Comparison of ENCODE assay signal across 8 cellular contexts in the genomic region with DNA sequence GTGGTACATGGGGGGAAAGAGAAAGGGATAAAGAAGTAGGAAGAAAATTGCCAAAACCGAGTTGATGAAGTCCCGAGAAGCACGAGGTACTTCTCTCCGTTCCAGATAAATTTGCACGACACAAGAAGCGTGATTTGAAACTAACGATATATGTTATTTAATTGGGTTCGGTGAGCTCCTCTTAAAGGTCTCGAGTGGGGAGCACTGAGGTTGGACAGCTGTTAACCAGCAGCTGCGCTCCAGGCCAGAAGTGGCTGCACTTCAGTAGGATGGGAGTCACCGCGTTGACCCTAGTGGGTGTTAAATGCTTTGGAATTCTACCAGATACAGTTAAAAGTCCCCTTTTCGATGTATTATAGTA. TPM values are rescaled to one million over a fixed set of nuclear protein-coding genes. Genes with fewer than 3 reads are reported as not detected.
A peak's percentile ranks its signal among the peaks of the same experiment; 100 is the strongest.
DNase-seq lines count a peak whose midpoint lies in the region; FAIRE-seq and TF ChIP-seq lines count a peak whose summit lies in the region.

No MANE protein-coding gene starts in this region.

- H3K27me3 ChIP-seq in H1 (replicated peaks in 1 of 4; ENCODE audit: control insufficient read depth in 3 of 4, extremely low read depth in 1 of 4, insufficient read depth in 3 of 4, low read length in 3 of 4): peaks cover 0 to 12% (median 5%) of the 10 kb centered on the region in 4 experiments; a peak in 5 of 7 replicates

- no peak for TF ChIP-seq POLR2A in H1 (IDR thresholded peaks at IDR 0.05; ENCODE audit: control extremely low read depth in 1 of 2, low read depth in 2 of 2, low read length in 2 of 2)

- peaks cover 0 to 22% of the 10 kb centered on the region in 2 experiments; a peak in 3 of 4 replicates for H3K79me2 ChIP-seq in H1 (ENCODE audit: control insufficient read depth in 1 of 2, insufficient read depth in 2 of 2, low read length in 2 of 2)

- DNase-seq in NCI-H82 (lab: John Stamatoyannopoulos, UW) (peak; percentile 21), NCI-H82 treated with DMSO at 0.1 percent for 48 hours (lab: John Stamatoyannopoulos, UW; ENCODE audit: unreplicated experiment) (no peak), RKO (ENCODE audit: low spot score) (peak; percentile 63), H1 (ENCODE audit: low read depth in 1 of 2, low spot score in 2 of 2) (no peak), mesothelial cell of epicardium (ENCODE audit: low spot score in 2 of 2, unreplicated experiment in 2 of 2) (no peak), kidney glomerular epithelial cell (lab: John Stamatoyannopoulos, UW) (no peak), NCI-H345 (lab: John Stamatoyannopoulos, UW) (no peak), putamen (ENCODE audit: low spot score) (no peak)

- H3K4me1 Mint-ChIP-seq in mesothelial cell of epicardium: peaks cover 25% of the 10 kb centered on the region

- H3K79me1 ChIP-seq in H1 (ENCODE audit: low read depth, low read length): peaks cover 2% of the 10 kb centered on the region; the same call in 1 of the 2 replicates

- no peaks in the 10 kb centered on the region for H3K27me3 Mint-ChIP-seq in mesothelial cell of epicardium (ENCODE audit: low read depth)

- peak overlapping the region; percentile 76 to 94 for H3K4me2 ChIP-seq in H1 (ENCODE audit: insufficient read depth in 1 of 2, low read depth in 2 of 2, low read length in 2 of 2)

- no peak overlapping the region for H2BK120ac ChIP-seq in H1 (replicated peaks; ENCODE audit: low read depth, low read length)

- H3K9ac ChIP-seq in H1 (replicated peaks in 1 of 4; ENCODE audit: extremely low read depth in 1 of 4, low read depth in 3 of 4, low read length in 3 of 4): peak overlapping the region in 1 of 4 experiments; percentile 60; a peak in 1 of 7 replicates

- POLR2A ChIA-PET in H1 (lab: Charles Lee; ENCODE audit: partially characterized antibody): interaction anchor here (0.9 to 1.8 kb wide), 3 partner anchors 24 to 114 kb away, joined by 3 to 5 read pairs (median 3); no protein-coding TSS in a partner anchor

- H2BK12ac ChIP-seq in H1 (ENCODE audit: low read depth, low read length): no peak overlapping the region

- peak overlapping the region; percentile 91 for H3K4me3 Mint-ChIP-seq in mesothelial cell of epicardium

- H4K20me1 ChIP-seq in H1 (replicated peaks in 1 of 2; ENCODE audit: control insufficient read depth in 1 of 2, insufficient read depth in 2 of 2, low read length in 2 of 2): peaks cover 2% of the 10 kb centered on the region in 2 experiments

- no peak overlapping the region for H3K23ac ChIP-seq in H1 (ENCODE audit: insufficient read length)

- H3K4ac ChIP-seq in H1 (replicated peaks; ENCODE audit: insufficient read length, low read depth, low read length): no peak overlapping the region

- H3K36me3 Mint-ChIP-seq in mesothelial cell of epicardium: peaks cover under 1% of the 10 kb centered on the region

- CTCF ChIA-PET in H1 (lab: Charles Lee; ENCODE audit: partially characterized antibody): no interaction called here

- no peak overlapping the region for H4K91ac ChIP-seq in H1 (replicated peaks; ENCODE audit: insufficient read length, low read length)

- no peak overlapping the region for H2BK15ac ChIP-seq in H1 (ENCODE audit: low read length)

- no peak for FAIRE-seq in H1 (lab: Jason Lieb, UNC)

- no peak overlapping the region for H2AK5ac ChIP-seq in H1 (ENCODE audit: low read depth, low read length)

- peak overlapping the region; percentile 62 to 89 (median 78) for H3K4me3 ChIP-seq in H1 (ENCODE audit: extremely low read depth in 1 of 4, insufficient read depth in 2 of 4, low read depth in 3 of 4, low read length in 4 of 4)

- H3K36me3 ChIP-seq in H1 (ENCODE audit: control insufficient read depth in 2 of 4, insufficient read depth in 4 of 4, low read length in 3 of 4): no peaks in the 10 kb centered on the region

- H3K9me3 Mint-ChIP-seq in mesothelial cell of epicardium: no peaks in the 10 kb centered on the region

- no peak for TF ChIP-seq RAD21 in H1 (IDR thresholded peaks at IDR 0.05 in 1 of 2, conservative IDR thresholded peaks at IDR 0.05 in 1 of 2; ENCODE audit: low read depth in 2 of 2, low read length in 2 of 2)

- no peak overlapping the region for H3K18ac ChIP-seq in H1 (ENCODE audit: extremely low read depth, low read length)

- TF ChIP-seq CTCF in H1 (IDR thresholded peaks at IDR 0.05; ENCODE audit: control extremely low read depth in 1 of 3, insufficient read depth in 1 of 3, low read depth in 1 of 3, low read length in 3 of 3) (no peak), mesothelial cell of epicardium (IDR thresholded peaks at IDR 0.05; ENCODE audit: unreplicated experiment) (no peak)

- H3K56ac ChIP-seq in H1 (replicated peaks; ENCODE audit: insufficient read length, low read depth, low read length): no peak overlapping the region

- H4K5ac ChIP-seq in H1 (ENCODE audit: insufficient read length, low read depth, low read length): no peak overlapping the region

- H3K27ac Mint-ChIP-seq in mesothelial cell of epicardium: peak overlapping the region; percentile 43

- H2BK20ac ChIP-seq in H1 (ENCODE audit: low read length): no peak overlapping the region

- H3K27ac ChIP-seq in H1 (ENCODE audit: low read depth, low read length): no peak overlapping the region

- TF ChIP-seq EP300 in H1 (IDR thresholded peaks at IDR 0.05; ENCODE audit: borderline replicate concordance in 1 of 2, low read depth in 2 of 2, low read length in 2 of 2): no peak

- no peaks in the 10 kb centered on the region for H3K9me3 ChIP-seq in H1 (ENCODE audit: insufficient read depth in 2 of 2, low read depth in 1 of 2, low read length in 1 of 2)

- H2BK5ac ChIP-seq in H1 (ENCODE audit: low read depth, low read length): no peak overlapping the region

- peaks cover 0 to 6% (median 5%) of the 10 kb centered on the region in 4 experiments for H3K4me1 ChIP-seq in H1 (replicated peaks in 1 of 4; ENCODE audit: control insufficient read depth in 3 of 4, insufficient read depth in 4 of 4, low read length in 3 of 4)

- H3K14ac ChIP-seq in H1 (ENCODE audit: insufficient read length): no peak overlapping the region

- 9% methylated on average over 13 of the region's 13 CpGs; no CpG with 5 or more reads in 1 of the 2 experiments for WGBS in H1 (ENCODE audit: extremely low coverage in 1 of 2, insufficient coverage in 1 of 2, insufficient read length in 1 of 2, insufficient replicate concordance in 2 of 2, low coverage in 1 of 2, low lambda C conversion rate in 2 of 2, missing lambda C conversion rate in 1 of 2), 2 experiments

- peaks cover 9% of the 10 kb centered on the region for H3K23me2 ChIP-seq in H1 (ENCODE audit: low read depth, low read length)

- peak overlapping the region; percentile 77 for H2AFZ ChIP-seq in H1 (ENCODE audit: low read length)

- no peak overlapping the region for H4K8ac ChIP-seq in H1 (ENCODE audit: extremely low read depth, insufficient read depth, low read length)

TF ChIP-seq in H1, 55 proteins besides CTCF, POLR2A, EP300 and RAD21 (continues in another document):
- TF ChIP-seq JUN (IDR thresholded peaks at IDR 0.05; ENCODE audit: low read depth, low read length) (no peak), EZH2 (IDR thresholded peaks at IDR 0.05; ENCODE audit: low read depth, low read length, severe bottlenecking) (no peak), CBX8 (IDR thresholded peaks at IDR 0.05; ENCODE audit: borderline replicate concordance, low read depth, low read length) (no peak), TCF12 (IDR thresholded peaks at IDR 0.05; ENCODE audit: low read depth, low read length) (no peak), FOSL1 (IDR thresholded peaks at IDR 0.05; ENCODE audit: insufficient read depth, low read depth, low read length) (no peak), EGR1 (IDR thresholded peaks at IDR 0.05; ENCODE audit: borderline replicate concordance, low read depth, low read length) (no peak), RNF2 (IDR thresholded peaks at IDR 0.05; ENCODE audit: borderline replicate concordance, low read depth, low read length, missing control alignments, poor library complexity, severe bottlenecking) (peak; percentile 49), HDAC2 (IDR thresholded peaks at IDR 0.05; ENCODE audit: borderline replicate concordance in 1 of 2, low read depth in 2 of 2, low read length in 2 of 2) (no peak), TBP (IDR thresholded peaks at IDR 0.05; ENCODE audit: low read depth, low read length) (no peak)
- TF ChIP-seq, protein P1, sequence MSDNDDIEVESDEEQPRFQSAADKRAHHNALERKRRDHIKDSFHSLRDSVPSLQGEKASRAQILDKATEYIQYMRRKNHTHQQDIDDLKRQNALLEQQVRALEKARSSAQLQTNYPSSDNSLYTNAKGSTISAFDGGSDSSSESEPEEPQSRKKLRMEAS (IDR thresholded peaks at IDR 0.05): peak; percentile 11; the same call in 1 of the 2 replicates

RNA-seq across cellular contexts. Expression of a gene that starts 0.9 kb away (rescaled TPM):
- total RNA-seq in H1 (2021; fragmentation: NEBNext Ultra II Directional; extraction: Animal tissue kit (Norgen Biotek cat#: 25700)): 23.9 and 24.3 TPM in 2 replicates
- polyA plus RNA-seq in H1 (2011; rRNA removed): 31.0 and 41.0 TPM in 2 replicates
- polyA plus RNA-seq in H1 (2011; cell fraction: cytosol; rRNA removed): 30.5 TPM
- 79.0 TPM for polyA plus RNA-seq in H1 (2011; cell fraction: nucleus; rRNA removed)
- 18.0 to 26.3 TPM (median 21.9 TPM) in 4 replicates for polyA plus RNA-seq in H1 (2012, experiment 1 of 2)
- 4.3 TPM for polyA plus RNA-seq in H1 (2012, experiment 2 of 2)
- 22.4 TPM for polyA plus RNA-seq in H1 (2013, experiment 1 of 2)
- polyA plus RNA-seq in H1 (2013, experiment 2 of 2): 22.0 TPM
- polyA minus RNA-seq in H1 (2011; rRNA and poly(A)+ RNA removed): 32.2 and 35.5 TPM in 2 replicates
- polyA minus RNA-seq in H1 (2011; cell fraction: cytosol; rRNA and poly(A)+ RNA removed): 12.0 TPM
- 35.0 TPM for polyA minus RNA-seq in H1 (2011; cell fraction: nucleus; rRNA and poly(A)+ RNA removed)
- total RNA-seq in mesothelial cell of epicardium: 61.8 to 64.9 TPM (median 64.4 TPM) in 3 replicates

RNA-seq across cellular contexts. Expression of a gene that starts 37.5 kb away (rescaled TPM):
- 20.3 and 25.9 TPM in 2 replicates for total RNA-seq in H1 (2021; fragmentation: NEBNext Ultra II Directional; extraction: Animal tissue kit (Norgen Biotek cat#: 25700))
- 8.7 and 11.9 TPM in 2 replicates for polyA plus RNA-seq in H1 (2011; rRNA removed)
- polyA plus RNA-seq in H1 (2011; cell fraction: cytosol; rRNA removed): 13.1 TPM
- 16.6 TPM for polyA plus RNA-seq in H1 (2011; cell fraction: nucleus; rRNA removed)
- polyA plus RNA-seq in H1 (2012, experiment 1 of 2): 14.7 to 18.6 TPM (median 18.0 TPM) in 4 replicates
- 7.9 TPM for polyA plus RNA-seq in H1 (2012, experiment 2 of 2)
- polyA plus RNA-seq in H1 (2013, experiment 1 of 2): 21.6 TPM
- 22.3 TPM for polyA plus RNA-seq in H1 (2013, experiment 2 of 2)
- 18.6 and 23.0 TPM in 2 replicates for polyA minus RNA-seq in H1 (2011; rRNA and poly(A)+ RNA removed)
- polyA minus RNA-seq in H1 (2011; cell fraction: cytosol; rRNA and poly(A)+ RNA removed): 12.8 TPM
- polyA minus RNA-seq in H1 (2011; cell fraction: nucleus; rRNA and poly(A)+ RNA removed): 16.2 TPM
- 27.4 to 30.6 TPM (median 29.8 TPM) in 3 replicates for total RNA-seq in mesothelial cell of epicardium

Comparison
In these comparisons a context has a peak if more than half of its experiments do, and no peak if none do; other contexts are left out.
1. DNase-seq: peak in NCI-H82 (single experiment) and RKO (single experiment); none in NCI-H82 treated with DMSO at 0.1 percent for 48 hours (single experiment), H1 (0 of 2), mesothelial cell of epicardium (0 of 2), kidney glomerular epithelial cell (single experiment), NCI-H345 (single experiment) and putamen (single experiment).